Comparison of ENCODE assay signal across 1 cellular context in the genomic region with DNA sequence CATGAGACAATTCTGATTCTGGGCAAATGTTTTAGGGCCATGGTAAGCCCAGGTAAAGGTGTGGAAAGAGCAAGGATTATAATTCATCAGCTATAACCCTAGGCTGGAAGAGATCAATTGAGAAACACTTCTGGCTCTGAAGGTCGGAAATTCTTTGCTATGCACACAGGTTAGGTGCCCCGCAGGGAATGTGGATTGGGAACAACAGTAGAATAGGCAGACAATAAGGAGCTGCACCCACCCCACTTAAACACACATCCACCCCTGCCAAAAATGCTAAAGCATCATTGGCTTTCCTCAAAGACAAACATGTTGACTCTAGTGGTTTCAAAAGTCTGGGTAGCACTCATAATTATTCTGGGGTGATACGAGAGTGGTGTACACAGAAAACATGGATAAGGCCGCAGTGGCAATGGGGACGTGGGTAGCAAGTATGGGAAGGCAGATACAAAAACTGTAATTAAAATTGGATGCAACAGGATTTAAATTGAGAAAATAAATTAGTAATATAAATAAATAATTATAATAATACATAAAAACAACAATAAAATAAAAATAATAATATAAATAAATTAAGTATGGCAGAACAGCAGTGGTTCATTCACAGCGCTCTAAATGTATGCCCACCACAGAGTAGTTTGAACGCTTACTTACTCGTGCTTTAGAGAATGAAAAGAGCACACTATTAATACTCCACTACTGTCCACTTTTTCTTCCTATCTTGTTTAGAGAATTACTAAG.
TF ChIP-seq lines count a peak whose summit lies in the region.

No MANE protein-coding gene starts in this region.

TF ChIP-seq in H1, 55 proteins besides CTCF, POLR2A, EP300 and RAD21:
- peak; percentile 83 for TF ChIP-seq NANOG (IDR thresholded peaks at IDR 0.05; ENCODE audit: insufficient read depth, low read depth, low read length, poor library complexity, severe bottlenecking)
- no peak for TF ChIP-seq CBX5 (IDR thresholded peaks at IDR 0.05; ENCODE audit: low read depth, low read length)
- TF ChIP-seq TEAD4 (IDR thresholded peaks at IDR 0.05; ENCODE audit: low read depth, low read length) = 0 out of 2 replicates have a peak, but pooled peaks have one; percentile 33
- no peak for TF ChIP-seq ZNF274 (IDR thresholded peaks at IDR 0.05; ENCODE audit: borderline replicate concordance, extremely low read depth, low read length)
- TF ChIP-seq, protein P1, sequence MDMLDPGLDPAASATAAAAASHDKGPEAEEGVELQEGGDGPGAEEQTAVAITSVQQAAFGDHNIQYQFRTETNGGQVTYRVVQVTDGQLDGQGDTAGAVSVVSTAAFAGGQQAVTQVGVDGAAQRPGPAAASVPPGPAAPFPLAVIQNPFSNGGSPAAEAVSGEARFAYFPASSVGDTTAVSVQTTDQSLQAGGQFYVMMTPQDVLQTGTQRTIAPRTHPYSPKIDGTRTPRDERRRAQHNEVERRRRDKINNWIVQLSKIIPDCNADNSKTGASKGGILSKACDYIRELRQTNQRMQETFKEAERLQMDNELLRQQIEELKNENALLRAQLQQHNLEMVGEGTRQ (IDR thresholded peaks at IDR 0.05; ENCODE audit: low read length) = no peak
